ENCODE assay signal across 30 cellular contexts in the genomic region with DNA sequence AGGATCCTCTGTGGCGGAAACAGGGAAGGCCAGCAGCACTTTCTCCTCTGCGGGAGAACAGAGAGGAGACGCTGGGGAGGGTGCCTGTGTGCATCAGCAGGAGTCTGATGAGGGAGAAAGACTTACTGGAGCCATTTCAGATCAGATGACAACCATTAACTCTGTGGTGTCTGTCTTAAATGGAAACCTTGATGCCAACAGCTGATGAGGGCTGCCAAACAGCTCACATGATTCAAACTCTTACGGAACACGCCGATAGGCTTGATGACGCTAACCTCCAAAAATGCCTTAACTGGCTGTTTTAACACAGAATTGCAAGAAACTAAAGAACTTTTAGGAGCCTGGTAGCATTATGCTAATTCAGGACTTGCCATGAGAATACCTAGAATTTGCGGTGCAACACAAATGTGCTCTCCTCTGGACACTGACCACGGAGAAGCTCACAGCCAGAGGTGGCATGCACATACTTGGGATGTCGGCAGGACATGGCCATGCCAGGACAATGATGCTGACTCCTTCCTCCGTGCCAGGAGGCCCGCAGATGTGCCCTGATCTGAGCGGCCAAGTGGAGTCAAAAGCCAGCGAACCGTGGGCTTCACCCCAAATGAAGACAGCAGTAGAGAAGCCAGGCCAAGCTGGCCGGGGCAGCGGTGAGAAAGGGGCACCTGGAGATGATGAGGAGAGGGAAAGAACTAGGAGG.
A peak's percentile ranks its signal among the peaks of the same experiment; 100 is the strongest.
DNase-seq lines count a peak whose midpoint lies in the region; ATAC-seq and TF ChIP-seq lines count a peak whose summit lies in the region.
"Had no signal": no experiment of that assay in that cellular context is flagged by ENCODE, and none has a peak within 500 bp of the region (broad histone marks: within the 10 kb centered on the region; RNA-seq: fewer than 3 reads in every experiment).

No MANE protein-coding gene starts in this region.

- H3K4me1 ChIP-seq in fibroblast of lung (ENCODE audit: control insufficient read depth, extremely low read depth, insufficient read depth, low read length): peaks cover 4% of the 10 kb centered on the region
- H3K4me1 ChIP-seq: breast epithelium, suprapubic skin had no signal

- H3K27ac ChIP-seq in fibroblast of lung (ENCODE audit: insufficient read depth, low read length): no peak overlapping the region
- H3K27ac ChIP-seq: BLaER1, breast epithelium, gastroesophageal sphincter, ovary, suprapubic skin had no signal

- no peak overlapping the region for H2AFZ ChIP-seq in fibroblast of lung (ENCODE audit: low read length)

- H3K4me3 ChIP-seq in fibroblast of lung (replicated peaks in 1 of 4; ENCODE audit: control extremely low read depth in 1 of 4, insufficient read depth in 1 of 4, low read depth in 3 of 4, low read length in 4 of 4) (no peak overlapping the region), lower leg skin (ENCODE audit: low read depth, poor library complexity, severe bottlenecking) (no peak overlapping the region)
- H3K4me3 ChIP-seq: BLaER1, breast epithelium, gastroesophageal sphincter, ovary, suprapubic skin had no signal

- no peak overlapping the region for H3K9ac ChIP-seq in fibroblast of lung (ENCODE audit: insufficient read depth, low read length)
- H3K9ac ChIP-seq: BLaER1 had no signal

- ATAC-seq in left cardiac atrium (peak; percentile 11 to 35), left ventricle myocardium superior (no peak), omental fat pad (ENCODE audit: low FRiP score) (peak; percentile 21), HG03280 (IDR thresholded peaks at IDR 0.05; ENCODE audit: unreplicated experiment) (no peak), HG02610 (IDR thresholded peaks at IDR 0.05; ENCODE audit: unreplicated experiment) (no peak)
- ATAC-seq: gastroesophageal sphincter; left lobe of liver; natural killer cell; stimulated activated effector memory CD8-positive, alpha-beta T cell treated with anti-CD3 and anti-CD28 coated beads, Interleukin-12 subunit alpha, Interleukin-12 subunit beta, amount 100 ng/mL, for 72 hours had no signal

- peak; percentile 33 for DNase-seq in left cardiac atrium
- no peak for DNase-seq in left ventricle myocardium superior
- peak; percentile 11 to 31 for DNase-seq in fibroblast of lung (ENCODE audit: low read depth in 2 of 2)
- DNase-seq in omental fat pad (ENCODE audit: low spot score): no peak
- DNase-seq in lower leg skin (ENCODE audit: low spot score in 2 of 2): no peak
- DNase-seq in effector CD4-positive, alpha-beta T cell: no peak
- DNase-seq: activated CD4-positive, alpha-beta memory T cell treated with anti-CD3 and anti-CD28 coated beads for 36 hours; activated CD8-positive, alpha-beta memory T cell treated with anti-CD3 and anti-CD28 coated beads, Interleukin-2, amount 50 U/mL, for 48 hours; effector CD8-positive, alpha-beta T cell; GDM1; hippocampal formation; immature natural killer cell; KG1; MM.1S; natural killer cell; NCI-H1417 treated with DMSO at 0.1 percent for 48 hours; NCI-H2081 treated with DMSO at 0.1 percent for 48 hours; NCI-H345; retina; stimulated activated CD4-positive, alpha-beta T cell treated with anti-CD3 and anti-CD28 coated beads, Interleukin-2, amount 100 ng/mL, for 48 hours; T-helper 1 cell had no signal

- no peaks in the 10 kb centered on the region for H3K9me3 ChIP-seq in fibroblast of lung (ENCODE audit: control insufficient read depth, insufficient read depth, low read depth, low read length)
- H3K9me3 ChIP-seq: BLaER1, breast epithelium, gastroesophageal sphincter, ovary, suprapubic skin had no signal

- intact Hi-C loops in left cardiac atrium (cut with DNase I) (no loop called here), left ventricle myocardium superior (cut with micrococcal nuclease) (no loop called here), lower leg skin (cut with DNase I; ENCODE audit: low total_unique reads) (no loop called here)

- TF ChIP-seq CTCF in fibroblast of lung (conservative IDR thresholded peaks at IDR 0.05 in 1 of 2, IDR thresholded peaks at IDR 0.05 in 1 of 2; ENCODE audit: low read depth in 1 of 2, low read length in 2 of 2) (no peak), omental fat pad (IDR thresholded peaks at IDR 0.05) (no peak), lower leg skin (IDR thresholded peaks at IDR 0.05) (no peak)

- no peak overlapping the region for H3K4me2 ChIP-seq in fibroblast of lung (ENCODE audit: extremely low read depth, insufficient read depth, low read length)
- H3K4me2 ChIP-seq: BLaER1 had no signal

- 78 to 81% methylated on average over 17 of the region's 17 CpGs for WGBS in lower leg skin, 2 donors

- no peaks in the 10 kb centered on the region for H3K36me3 ChIP-seq in fibroblast of lung (ENCODE audit: control insufficient read depth, insufficient read depth, low read length)
- H3K36me3 ChIP-seq: breast epithelium, ovary had no signal

- TF ChIP-seq POLR2A in lower leg skin (IDR thresholded peaks at IDR 0.05): no peak

- no peaks in the 10 kb centered on the region for H3K79me2 ChIP-seq in fibroblast of lung (ENCODE audit: control insufficient read depth, insufficient read depth, low read length)

- no peaks in the 10 kb centered on the region for H4K20me1 ChIP-seq in fibroblast of lung (ENCODE audit: control insufficient read depth, extremely low read depth, insufficient read depth, low read length)
- H4K20me1 ChIP-seq: BLaER1 had no signal

- H3K27me3 ChIP-seq in fibroblast of lung (ENCODE audit: control insufficient read depth, insufficient read depth, low read length): no peaks in the 10 kb centered on the region
- H3K27me3 ChIP-seq: BLaER1, breast epithelium, gastroesophageal sphincter, ovary, suprapubic skin had no signal

Comparison
In these comparisons a context has a peak if more than half of its experiments do, and no peak if none do; other contexts are left out.
1. ATAC-seq: peak in left cardiac atrium (2 of 2) and omental fat pad (single experiment); none in left ventricle myocardium superior (single experiment), HG03280 (single experiment) and HG02610 (single experiment).
2. DNase-seq: peak in left cardiac atrium (single experiment) and fibroblast of lung (2 of 2); none in left ventricle myocardium superior (single experiment), omental fat pad (single experiment), lower leg skin (0 of 2) and effector CD4-positive, alpha-beta T cell (single experiment).